16 cellular contexts compared by ENCODE assay signal in genomic region chr12:43131304-43131703, GRCh38.
DNase-seq lines count a peak whose midpoint lies in the region; FAIRE-seq and TF ChIP-seq lines count a peak whose summit lies in the region.
"Had no signal": no experiment of that assay in that cellular context is flagged by ENCODE, and none has a peak within 500 bp of the region (broad histone marks: within the 10 kb centered on the region; RNA-seq: fewer than 3 reads in every experiment).

No MANE protein-coding gene starts in this region.

- H3K27me3 ChIP-seq in breast epithelium (no peaks in the 10 kb centered on the region), testis (no peaks in the 10 kb centered on the region)

- 94 to 100% methylated on average over 1 of the region's 1 CpG for WGBS in testis, 2 donors

- no peaks in the 10 kb centered on the region for H3K36me3 ChIP-seq in breast epithelium
- no peaks in the 10 kb centered on the region for H3K36me3 ChIP-seq in testis (ENCODE audit: low read depth, missing control alignments)

- intact Hi-C loops in MCF 10A (cut with micrococcal nuclease), result no loop called here
- intact Hi-C loops in breast epithelium (cut with DNase I; ENCODE audit: low total_unique reads), result loop anchor here (10.0 kb wide), 1 partner anchor 1647 kb away; no protein-coding TSS in a partner anchor
- intact Hi-C loops in testis (cut with DNase I; ENCODE audit: low total_unique reads), result no loop called here

- H3K27me3 Mint-ChIP-seq in MCF 10A (ENCODE audit: insufficient read depth, unreplicated experiment), result no peaks in the 10 kb centered on the region

- no peak for FAIRE-seq in urothelium cell line (lab: Jason Lieb, UNC)

- H3K4me1 Mint-ChIP-seq in MCF 10A (ENCODE audit: insufficient read depth, unreplicated experiment), result peaks cover 10% of the 10 kb centered on the region
- H3K4me1 Mint-ChIP-seq: IgD-negative memory B cell had no signal

- H3K27ac ChIP-seq in breast epithelium (no peak overlapping the region), testis (no peak overlapping the region)
- H3K27ac ChIP-seq: 22Rv1 had no signal

- no peak for DNase-seq in MCF 10A (ENCODE audit: unreplicated experiment)
- DNase-seq in breast epithelium (ENCODE audit: low spot score in 2 of 2), result no peak
- DNase-seq in fibroblast of pulmonary artery (ENCODE audit: low read depth), result peak; percentile 16
- DNase-seq in kidney tubule cell (ENCODE audit: low spot score), result peak; percentile 44
- peak; percentile 5 for DNase-seq in urothelium cell line (ENCODE audit: low spot score)
- DNase-seq in T-helper 9 cell, result no peak
- no peak for DNase-seq in testis
- DNase-seq in globus pallidus (ENCODE audit: low spot score), result no peak
- DNase-seq: C1 segment of cervical spinal cord, DMS 273 treated with DMSO at 0.1 percent for 48 hours, NCI-H1092, NCI-H2107, NCI-H345, NCI-H526 treated with DMSO at 0.1 percent for 48 hours had no signal

- no peaks in the 10 kb centered on the region for H3K36me3 Mint-ChIP-seq in MCF 10A (ENCODE audit: insufficient read depth, unreplicated experiment)
- H3K36me3 Mint-ChIP-seq: IgD-negative memory B cell had no signal

- CTCF ChIA-PET in MCF 10A (lab: Yijun Ruan, JAX), result no interaction called here

- no peak overlapping the region for H3K4me3 ChIP-seq in breast epithelium
- no peak overlapping the region for H3K4me3 ChIP-seq in fibroblast of pulmonary artery (replicated peaks; ENCODE audit: low read depth, low read length)
- no peak overlapping the region for H3K4me3 ChIP-seq in testis

- peaks cover 10% of the 10 kb centered on the region for H3K9me3 Mint-ChIP-seq in MCF 10A (ENCODE audit: unreplicated experiment)

- H3K27ac Mint-ChIP-seq in MCF 10A (ENCODE audit: low read depth, unreplicated experiment), result peak overlapping the region; percentile 6
- H3K27ac Mint-ChIP-seq: IgD-negative memory B cell had no signal

- no peak overlapping the region for H3K4me3 Mint-ChIP-seq in MCF 10A (ENCODE audit: unreplicated experiment)
- H3K4me3 Mint-ChIP-seq: IgD-negative memory B cell had no signal

- no peak for TF ChIP-seq POLR2A in breast epithelium (IDR thresholded peaks at IDR 0.05)
- no peak for TF ChIP-seq POLR2A in testis (IDR thresholded peaks at IDR 0.05)

- POLR2A ChIA-PET in MCF 10A (lab: Yijun Ruan, JAX), result interaction anchor here (1.5 kb wide), 1 partner anchor 13 kb away, joined by 4 read pairs; no protein-coding TSS in a partner anchor

- H3K9me3 ChIP-seq in breast epithelium (no peaks in the 10 kb centered on the region), testis (no peaks in the 10 kb centered on the region)

- TF ChIP-seq CTCF in MCF 10A (IDR thresholded peaks at IDR 0.05; ENCODE audit: unreplicated experiment), result no peak
- no peak for TF ChIP-seq CTCF in breast epithelium (IDR thresholded peaks at IDR 0.05)
- TF ChIP-seq CTCF in fibroblast of pulmonary artery (IDR thresholded peaks at IDR 0.05; ENCODE audit: low read length, missing control alignments), result no peak
- no peak for TF ChIP-seq CTCF in testis (IDR thresholded peaks at IDR 0.05)

- no peaks in the 10 kb centered on the region for H3K4me1 ChIP-seq in breast epithelium
- H3K4me1 ChIP-seq in testis, result no peaks in the 10 kb centered on the region

- no TSS peak for BruUV-seq in MCF 10A (replicated peaks; lab: Mats Ljungman, UMichigan)

Comparison
In these comparisons a context has a peak if more than half of its experiments do, and no peak if none do; other contexts are left out.
1. DNase-seq: peak in fibroblast of pulmonary artery (single experiment), kidney tubule cell (single experiment) and urothelium cell line (single experiment); none in MCF 10A (single experiment), breast epithelium (0 of 2), T-helper 9 cell (single experiment), testis (single experiment) and globus pallidus (single experiment).